In genomic region chr6:107443066-107443903, GRCh38 we compare ENCODE assay signal across 30 cellular contexts. TPM values are rescaled to one million over a fixed set of nuclear protein-coding genes. Genes with fewer than 3 reads are reported as not detected.
A peak's percentile ranks its signal among the peaks of the same experiment; 100 is the strongest.
DNase-seq lines count a peak whose midpoint lies in the region; ATAC-seq, FAIRE-seq and TF ChIP-seq lines count a peak whose summit lies in the region.
"Had no signal": no experiment of that assay in that cellular context is flagged by ENCODE, and none has a peak within 500 bp of the region (broad histone marks: within the 10 kb centered on the region; RNA-seq: fewer than 3 reads in every experiment).

No MANE protein-coding gene starts in this region.

- no peaks in the 10 kb centered on the region for H3K27me3 Mint-ChIP-seq in astrocyte (ENCODE audit: low read depth, unreplicated experiment)
- H3K27me3 Mint-ChIP-seq: activated T-helper 17 cell treated with anti-CD3 and anti-CD28 coated beads, Interleukin-2, amount 50 U/mL, for 72 hours; stimulated activated naive CD8-positive, alpha-beta T cell treated with anti-CD3 and anti-CD28 coated beads, Interleukin-15, amount 100 ng/mL, for 72 hours had no signal

- no peak overlapping the region for H3K9ac ChIP-seq in astrocyte (ENCODE audit: low read length)

- H3K4me3 Mint-ChIP-seq in astrocyte (ENCODE audit: unreplicated experiment), result no peak overlapping the region
- H3K4me3 Mint-ChIP-seq: activated CD8-positive, alpha-beta T cell treated with anti-CD3 and anti-CD28 coated beads, Interleukin-2, amount 10 ng/mL, durations not matched to agents 7 days and 5 days; activated T-helper 17 cell treated with anti-CD3 and anti-CD28 coated beads, Interleukin-2, amount 50 U/mL, for 72 hours; stimulated activated naive CD8-positive, alpha-beta T cell treated with anti-CD3 and anti-CD28 coated beads, Interleukin-15, amount 100 ng/mL, for 72 hours; T-helper 2 cell treated with Interferon-gamma antibody and Interleukin-4, amounts not matched to agents 5 μg/mL and 100 μg/mL, for 36 hours had no signal

- peaks cover 10% of the 10 kb centered on the region for H3K9me3 ChIP-seq in astrocyte (ENCODE audit: insufficient read depth, low read depth, low read length)

- H3K4me2 ChIP-seq in astrocyte (ENCODE audit: low read length), result peak overlapping the region; percentile 65

- H2AFZ ChIP-seq in ACC112 (ENCODE audit: low read length, unreplicated experiment) (no peak overlapping the region), astrocyte (ENCODE audit: low read depth, low read length) (no peak overlapping the region)

- DNase-seq in HCEC 1CT (peak; percentile 73), astrocyte (ENCODE audit: low read depth) (peak; percentile 35), hepatic stellate cell (ENCODE audit: low spot score) (peak; percentile 17), ecto neural progenitor cell (ENCODE audit: low spot score) (no peak), SW 1271 (lab: John Stamatoyannopoulos, UW) (no peak), H4 (ENCODE audit: low spot score) (no peak)
- DNase-seq: activated CD8-positive, alpha-beta T cell treated with anti-CD3 and anti-CD28 coated beads, Interleukin-2, amount 10 ng/mL, durations not matched to agents 7 days and 5 days; colonic mucosa; effector CD8-positive, alpha-beta T cell; foreskin keratinocyte; heart left ventricle; kidney; NCI-H1417; NCI-H2029 treated with DMSO at 0.1 percent for 48 hours; NCI-H524 treated with DMSO at 0.1 percent for 48 hours; NK-92 treated with Interleukin-12 subunit alpha and Interleukin-12 subunit beta, amount 100 ng/mL, for 24 hours; PC-3; right cardiac atrium; stimulated activated CD4-positive, alpha-beta T cell treated with anti-CD3 and anti-CD28 coated beads, Interleukin-12 subunit alpha, Interleukin-12 subunit beta, amount 100 ng/mL, for 4 hours; stimulated activated CD4-positive, alpha-beta T cell treated with anti-CD3 and anti-CD28 coated beads, Interleukin-2, amount 100 ng/mL, for 48 hours; stimulated activated naive CD8-positive, alpha-beta T cell treated with anti-CD3 and anti-CD28 coated beads, Interleukin-15, amount 100 ng/mL, for 72 hours had no signal

- H3K27ac ChIP-seq in ACC112 (ENCODE audit: low read depth, low read length) (peak overlapping the region; percentile 34), astrocyte (ENCODE audit: low read depth, low read length) (peak overlapping the region; percentile 40)
- H3K27ac ChIP-seq: colonic mucosa, epithelial cell of prostate, foreskin keratinocyte, heart left ventricle, neutrophil, vagina had no signal

- peaks cover 29% of the 10 kb centered on the region for H3K4me1 Mint-ChIP-seq in astrocyte (ENCODE audit: low read depth, unreplicated experiment)

- no peaks in the 10 kb centered on the region for H3K27me3 ChIP-seq in ACC112 (ENCODE audit: insufficient read depth, low read length)
- H3K27me3 ChIP-seq in astrocyte (ENCODE audit: insufficient read depth, low read length), result no peaks in the 10 kb centered on the region
- H3K27me3 ChIP-seq: colonic mucosa, foreskin keratinocyte, heart left ventricle, neutrophil, vagina had no signal

- H3K27ac Mint-ChIP-seq in astrocyte (ENCODE audit: unreplicated experiment), result peak overlapping the region; percentile 0
- H3K27ac Mint-ChIP-seq: activated CD8-positive, alpha-beta T cell treated with anti-CD3 and anti-CD28 coated beads, Interleukin-2, amount 10 ng/mL, durations not matched to agents 7 days and 5 days; activated naive CD4-positive, alpha-beta T cell treated with anti-CD3 and anti-CD28 coated beads, Interleukin-2, amount 50 U/mL, for 72 hours; activated T-helper 17 cell treated with anti-CD3 and anti-CD28 coated beads, Interleukin-2, amount 50 U/mL, for 72 hours; stimulated activated naive CD8-positive, alpha-beta T cell treated with anti-CD3 and anti-CD28 coated beads, Interleukin-15, amount 100 ng/mL, for 72 hours; T-helper 2 cell treated with Interferon-gamma antibody and Interleukin-4, amounts not matched to agents 5 μg/mL and 100 μg/mL, for 36 hours had no signal

- H3K4me3 ChIP-seq in ACC112 (ENCODE audit: low read depth, low read length) (no peak overlapping the region), astrocyte (ENCODE audit: insufficient read depth, low read depth, low read length) (no peak overlapping the region)
- H3K4me3 ChIP-seq: colonic mucosa, heart left ventricle, vagina had no signal

- H4K20me1 ChIP-seq in astrocyte (ENCODE audit: insufficient read depth, low read length), result peaks cover 13% of the 10 kb centered on the region

- H3K9me3 Mint-ChIP-seq in astrocyte (ENCODE audit: unreplicated experiment), result peaks cover 9% of the 10 kb centered on the region

- ATAC-seq in HG03457 (IDR thresholded peaks at IDR 0.05; ENCODE audit: unreplicated experiment), result no peak
- ATAC-seq: activated CD8-positive, alpha-beta T cell treated with anti-CD3 and anti-CD28 coated beads, Interleukin-2, amount 10 ng/mL, durations not matched to agents 7 days and 5 days; activated naive CD4-positive, alpha-beta T cell treated with anti-CD3 and anti-CD28 coated beads, Interleukin-2, amount 50 U/mL, for 72 hours; activated T-helper 17 cell treated with anti-CD3 and anti-CD28 coated beads, Interleukin-2, amount 50 U/mL, for 72 hours; foreskin keratinocyte; heart left ventricle; PC-3; right cardiac atrium; Right ventricle myocardium inferior; stimulated activated naive CD8-positive, alpha-beta T cell treated with anti-CD3 and anti-CD28 coated beads, Interleukin-15, amount 100 ng/mL, for 72 hours had no signal

- peaks cover 4% of the 10 kb centered on the region for H3K36me3 Mint-ChIP-seq in astrocyte (ENCODE audit: low read depth, unreplicated experiment)

- H3K4me1 ChIP-seq in ACC112 (ENCODE audit: control insufficient read depth, insufficient read depth, low read length, unreplicated experiment) (peaks cover 16% of the 10 kb centered on the region), astrocyte (ENCODE audit: insufficient read depth, low read length) (peaks cover 16% of the 10 kb centered on the region)
- H3K4me1 ChIP-seq: colonic mucosa, vagina had no signal

- peak; percentile 23 for FAIRE-seq in astrocyte (lab: Jason Lieb, UNC)
- FAIRE-seq: kidney had no signal

- H3K79me2 ChIP-seq in ACC112 (ENCODE audit: control insufficient read depth, insufficient read depth, low read length, unreplicated experiment) (no peaks in the 10 kb centered on the region), astrocyte (ENCODE audit: insufficient read depth, low read length) (peaks cover 10% of the 10 kb centered on the region)

- TF ChIP-seq CTCF in astrocyte (IDR thresholded peaks at IDR 0.05; ENCODE audit: insufficient read depth, low read depth, low read length), result no peak

- H3K36me3 ChIP-seq in ACC112 (ENCODE audit: insufficient read depth, low read length) (no peaks in the 10 kb centered on the region), astrocyte (ENCODE audit: insufficient read depth, low read length) (no peaks in the 10 kb centered on the region)
- H3K36me3 ChIP-seq: colonic mucosa, heart left ventricle, neutrophil, vagina had no signal

RNA-seq across cellular contexts. Expression of gene PDSS2, which starts 16.1 kb away (rescaled TPM):
- 7.3 and 7.7 TPM in 2 replicates for total RNA-seq in astrocyte
- total RNA-seq in H4 (2014; rRNA removed; shearing (Covaris generic)), result 5.4 and 11.1 TPM in 2 replicates

RNA-seq across cellular contexts. Expression of gene SOBP, which starts 46.6 kb away (rescaled TPM):
- total RNA-seq in astrocyte, result 4.7 and 7.6 TPM in 2 replicates
- total RNA-seq in H4 (2014; rRNA removed; shearing (Covaris generic)), result 1.5 and 2.9 TPM in 2 replicates
- total RNA-seq: foreskin keratinocyte had no signal

Comparison
In these comparisons a context has a peak if more than half of its experiments do, and no peak if none do; other contexts are left out.
1. DNase-seq: peak in HCEC 1CT (single experiment), astrocyte (single experiment) and hepatic stellate cell (single experiment); none in ecto neural progenitor cell (single experiment), SW 1271 (0 of 2) and H4 (single experiment).